Comparison of ENCODE assay signal across 23 cellular contexts in the genomic region with DNA sequence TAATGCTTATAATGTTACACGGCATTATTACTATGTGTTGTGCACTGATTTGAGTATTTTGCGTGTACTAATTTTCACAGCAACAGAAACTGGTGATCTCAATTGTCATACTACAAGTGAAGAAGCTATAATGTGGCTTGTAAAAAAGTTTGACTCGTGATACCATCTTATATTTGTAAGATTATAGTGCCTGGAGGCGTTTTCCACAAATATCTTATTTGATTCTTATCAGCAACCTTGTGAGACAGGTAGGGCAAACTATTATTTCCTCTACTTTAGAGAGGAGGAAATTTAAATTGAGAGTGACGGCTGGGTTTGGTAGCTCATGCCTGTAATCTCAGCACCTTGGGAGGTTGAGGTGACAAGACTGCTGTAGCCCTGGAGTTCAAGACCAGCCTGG.
"Had no signal": no experiment of that assay in that cellular context is flagged by ENCODE, and none has a peak within 500 bp of the region (broad histone marks: within the 10 kb centered on the region; RNA-seq: fewer than 3 reads in every experiment).

No MANE protein-coding gene starts in this region.

- H3K9ac ChIP-seq: neural progenitor cell had no signal

- H3K27me3 ChIP-seq: gastrocnemius medialis, heart left ventricle, neural progenitor cell, thyroid gland had no signal

- H3K9me3 Mint-ChIP-seq: activated CD8-positive, alpha-beta T cell treated with anti-CD3 and anti-CD28 coated beads for 36 hours; activated naive CD8-positive, alpha-beta T cell treated with anti-CD3 and anti-CD28 coated beads, Interleukin-2, amount 50 U/mL, for 24 hours; activated T-helper 2 cell treated with anti-CD3 and anti-CD28 coated beads, Interferon-gamma antibody, Interleukin-2, Interleukin-4, amounts not matched to agents 10 μg/mL and 5 μg/mL and 100 μg/mL, durations not matched to agents 14 hours and 24 hours and 36 hours; neural progenitor cell had no signal

- H3K27ac Mint-ChIP-seq: activated CD4-positive, alpha-beta T cell treated with anti-CD3 and anti-CD28 coated beads for 36 hours; activated CD8-positive, alpha-beta T cell treated with anti-CD3 and anti-CD28 coated beads for 36 hours; activated naive CD8-positive, alpha-beta T cell treated with anti-CD3 and anti-CD28 coated beads, Interleukin-2, amount 50 U/mL, for 24 hours; activated T-helper 2 cell treated with anti-CD3 and anti-CD28 coated beads, Interferon-gamma antibody, Interleukin-2, Interleukin-4, amounts not matched to agents 10 μg/mL and 5 μg/mL and 100 μg/mL, durations not matched to agents 14 hours and 24 hours and 36 hours; neural progenitor cell; progenitor cell of endocrine pancreas had no signal

- H3K4me3 Mint-ChIP-seq: activated CD4-positive, alpha-beta T cell treated with anti-CD3 and anti-CD28 coated beads for 36 hours; activated CD8-positive, alpha-beta T cell treated with anti-CD3 and anti-CD28 coated beads for 36 hours; activated naive CD8-positive, alpha-beta T cell treated with anti-CD3 and anti-CD28 coated beads, Interleukin-2, amount 50 U/mL, for 24 hours; neural progenitor cell had no signal

- H3K36me3 ChIP-seq: gastrocnemius medialis, thyroid gland had no signal

- DNase-seq: activated CD4-positive, alpha-beta T cell treated with anti-CD3 and anti-CD28 coated beads for 36 hours; activated CD8-positive, alpha-beta T cell treated with anti-CD3 and anti-CD28 coated beads for 36 hours; activated naive CD4-positive, alpha-beta T cell treated with Interleukin-2 at 50 U/mL for 16 hours; activated naive CD8-positive, alpha-beta T cell treated with anti-CD3 and anti-CD28 coated beads, Interleukin-2, amount 50 U/mL, for 24 hours; activated T-cell treated with anti-CD3 and anti-CD28 coated beads, Interleukin-2, amount 50 U/mL, for 1 hour; anterior cingulate cortex; effector CD4-positive, alpha-beta T cell; gastrocnemius medialis; heart left ventricle; left ventricle myocardium inferior; mammary epithelial cell; midbrain; stimulated activated CD4-positive, alpha-beta T cell treated with anti-CD3 and anti-CD28 coated beads, Interleukin-12 subunit alpha, Interleukin-12 subunit beta, amount 100 ng/mL, for 4 hours; stimulated activated CD4-positive, alpha-beta T cell treated with anti-CD3 and anti-CD28 coated beads, Interleukin-1b, Interleukin-23, amount 100 ng/mL, for 48 hours; stimulated activated CD8-positive, alpha-beta memory T cell treated with anti-CD3 and anti-CD28 coated beads, Interleukin-4, amount 100 ng/mL, for 48 hours; stimulated activated naive CD4-positive, alpha-beta T cell; T-helper 2 cell; thyroid gland; WERI-Rb-1 had no signal

- H3K4me3 ChIP-seq: gastrocnemius medialis, heart left ventricle, left ventricle myocardium inferior, neural progenitor cell, thyroid gland had no signal

- H3K4me2 ChIP-seq: neural progenitor cell had no signal

- H3K9me3 ChIP-seq: gastrocnemius medialis, heart left ventricle, left ventricle myocardium inferior, thyroid gland had no signal

- H2AFZ ChIP-seq: neural progenitor cell had no signal

- ATAC-seq: activated CD4-positive, alpha-beta T cell treated with anti-CD3 and anti-CD28 coated beads for 36 hours; activated CD8-positive, alpha-beta T cell treated with anti-CD3 and anti-CD28 coated beads for 36 hours; activated naive CD8-positive, alpha-beta T cell treated with anti-CD3 and anti-CD28 coated beads, Interleukin-2, amount 50 U/mL, for 24 hours; esophagus mucosa; gastrocnemius medialis; heart left ventricle had no signal

- H3K4me1 ChIP-seq: neural progenitor cell had no signal

- H3K27me3 Mint-ChIP-seq: activated CD4-positive, alpha-beta T cell treated with anti-CD3 and anti-CD28 coated beads for 36 hours; activated CD8-positive, alpha-beta T cell treated with anti-CD3 and anti-CD28 coated beads for 36 hours; activated naive CD8-positive, alpha-beta T cell treated with anti-CD3 and anti-CD28 coated beads, Interleukin-2, amount 50 U/mL, for 24 hours; progenitor cell of endocrine pancreas had no signal

- H3K27ac ChIP-seq: gastrocnemius medialis, heart left ventricle, left ventricle myocardium inferior, neural progenitor cell, thyroid gland, WERI-Rb-1 had no signal
